Comparison of ENCODE assay signal across 1 cellular context in genomic region chr2:201671205-201671604, GRCh38. TPM values are rescaled to one million over a fixed set of nuclear protein-coding genes. Genes with fewer than 3 reads are reported as not detected.
"Had no signal": no experiment of that assay in that cellular context is flagged by ENCODE, and none has a peak within 500 bp of the region (broad histone marks: within the 10 kb centered on the region; RNA-seq: fewer than 3 reads in every experiment).

No MANE protein-coding gene starts in this region.

RNA-seq across cellular contexts. Expression of gene MPP4, which starts 27.2 kb away (rescaled TPM):
- total RNA-seq: GM12878 had no signal
